16 cellular contexts compared by ENCODE assay signal in genomic region chr1:22249928-22250680, GRCh38.
"Had no signal": no experiment of that assay in that cellular context is flagged by ENCODE, and none has a peak within 500 bp of the region (broad histone marks: within the 10 kb centered on the region; RNA-seq: fewer than 3 reads in every experiment).

No MANE protein-coding gene starts in this region.

- H3K9me3 ChIP-seq: ascending aorta, esophagus squamous epithelium, ovary, vagina had no signal

- ATAC-seq: activated naive CD8-positive, alpha-beta T cell treated with anti-CD3 and anti-CD28 coated beads, Interleukin-2, amount 50 U/mL, for 24 hours; activated T-helper 17 cell treated with anti-CD3 and anti-CD28 coated beads, Interleukin-2, amount 50 U/mL, for 72 hours; left ventricle myocardium superior; stimulated activated effector memory CD8-positive, alpha-beta T cell treated with anti-CD3 and anti-CD28 coated beads, Interleukin-12 subunit alpha, Interleukin-12 subunit beta, amount 100 ng/mL, for 72 hours had no signal

- H3K27ac Mint-ChIP-seq: activated naive CD8-positive, alpha-beta T cell treated with anti-CD3 and anti-CD28 coated beads, Interleukin-2, amount 50 U/mL, for 24 hours; activated T-helper 17 cell treated with anti-CD3 and anti-CD28 coated beads, Interleukin-2, amount 50 U/mL, for 72 hours; stimulated activated effector memory CD8-positive, alpha-beta T cell treated with anti-CD3 and anti-CD28 coated beads, Interleukin-12 subunit alpha, Interleukin-12 subunit beta, amount 100 ng/mL, for 72 hours had no signal

- H3K9me3 Mint-ChIP-seq: activated naive CD8-positive, alpha-beta T cell treated with anti-CD3 and anti-CD28 coated beads, Interleukin-2, amount 50 U/mL, for 24 hours; activated T-helper 17 cell treated with anti-CD3 and anti-CD28 coated beads, Interleukin-2, amount 50 U/mL, for 72 hours; stimulated activated effector memory CD8-positive, alpha-beta T cell treated with anti-CD3 and anti-CD28 coated beads, Interleukin-12 subunit alpha, Interleukin-12 subunit beta, amount 100 ng/mL, for 72 hours had no signal

- H3K36me3 Mint-ChIP-seq: stimulated activated effector memory CD8-positive, alpha-beta T cell treated with anti-CD3 and anti-CD28 coated beads, Interleukin-12 subunit alpha, Interleukin-12 subunit beta, amount 100 ng/mL, for 72 hours had no signal

- H3K4me1 ChIP-seq: ascending aorta had no signal

- H3K4me3 ChIP-seq: ascending aorta, esophagus squamous epithelium, ovary, vagina had no signal

- H3K4me3 Mint-ChIP-seq: activated naive CD8-positive, alpha-beta T cell treated with anti-CD3 and anti-CD28 coated beads, Interleukin-2, amount 50 U/mL, for 24 hours; activated T-helper 17 cell treated with anti-CD3 and anti-CD28 coated beads, Interleukin-2, amount 50 U/mL, for 72 hours; stimulated activated effector memory CD8-positive, alpha-beta T cell treated with anti-CD3 and anti-CD28 coated beads, Interleukin-12 subunit alpha, Interleukin-12 subunit beta, amount 100 ng/mL, for 72 hours had no signal

- H3K4me1 Mint-ChIP-seq: activated naive CD8-positive, alpha-beta T cell treated with anti-CD3 and anti-CD28 coated beads, Interleukin-2, amount 50 U/mL, for 24 hours had no signal

- FAIRE-seq: kidney had no signal

- H3K36me3 ChIP-seq: ascending aorta, esophagus squamous epithelium, ovary, vagina had no signal

- H3K27ac ChIP-seq: ascending aorta, esophagus squamous epithelium, ovary, vagina, VCaP had no signal

- DNase-seq: activated CD4-positive, alpha-beta T cell treated with anti-CD3 and anti-CD28 coated beads for 1 hour; activated CD4-positive, alpha-beta T cell treated with anti-CD3 and anti-CD28 coated beads, Interleukin-2, amount 50 U/mL, for 4 hours; activated naive CD4-positive, alpha-beta T cell treated with Interleukin-2 at 50 U/mL for 16 hours; activated naive CD8-positive, alpha-beta T cell treated with anti-CD3 and anti-CD28 coated beads, Interleukin-2, amount 50 U/mL, for 24 hours; activated T-cell treated with anti-CD3 and anti-CD28 coated beads for 4 hours; esophagus squamous epithelium; hippocampal formation; kidney; left ventricle myocardium superior; T-helper 1 cell had no signal

- H3K27me3 ChIP-seq: ascending aorta, ovary, vagina had no signal
